In the genomic region with DNA sequence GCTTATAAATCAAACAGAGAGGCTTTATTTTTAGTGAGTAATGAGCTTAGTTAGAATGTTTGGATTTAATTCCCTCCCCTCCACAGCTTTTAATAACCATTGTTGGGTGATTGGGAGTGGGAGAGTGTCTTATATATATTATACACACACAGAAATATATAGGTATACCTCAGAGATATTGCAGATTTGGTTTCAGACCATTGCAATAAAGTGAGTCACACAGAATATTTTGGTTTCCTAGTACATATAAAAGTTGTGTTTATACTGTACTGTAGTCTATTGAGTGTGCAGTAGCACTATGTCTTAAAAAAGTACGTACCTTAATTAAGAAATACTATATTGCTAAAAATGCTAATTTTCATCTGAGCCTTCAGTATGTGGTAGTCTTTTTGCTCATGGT, we compare ENCODE assay signal across 21 cellular contexts.
"Had no signal": no experiment of that assay in that cellular context is flagged by ENCODE, and none has a peak within 500 bp of the region (broad histone marks: within the 10 kb centered on the region; RNA-seq: fewer than 3 reads in every experiment).

No MANE protein-coding gene starts in this region.

- DNase-seq: dermis blood vessel endothelial cell; effector memory CD8-positive, alpha-beta T cell; foreskin fibroblast; gastrocnemius medialis; head of caudate nucleus; natural killer cell; occipital lobe; ovary; posterior cingulate gyrus; psoas muscle; right cardiac atrium; sigmoid colon; stimulated activated CD4-positive, alpha-beta T cell treated with anti-CD3 and anti-CD28 coated beads, Interleukin-2, amount 100 ng/mL, for 24 hours; stimulated activated CD4-positive, alpha-beta T cell treated with anti-CD3 and anti-CD28 coated beads, Interleukin-4, amount 100 ng/mL, for 24 hours; stimulated activated naive CD8-positive, alpha-beta T cell treated with anti-CD3 and anti-CD28 coated beads, Interleukin-15, Interleukin-2, amounts not matched to agents 100 U/mL and 50 U/mL, for 24 hours; transverse colon; upper lobe of right lung had no signal

- ATAC-seq: effector memory CD8-positive, alpha-beta T cell; gastrocnemius medialis; left lobe of liver; natural killer cell; psoas muscle; right cardiac atrium; stimulated activated memory B cell treated with anti-CD40 and anti-IgM and Interleukin-4, amounts not matched to agents 10 μg/mL and 1 μg/mL and 100 μg/mL, for 72 hours; stimulated activated naive CD8-positive, alpha-beta T cell treated with anti-CD3 and anti-CD28 coated beads, Interleukin-15, Interleukin-2, amounts not matched to agents 100 U/mL and 50 U/mL, for 24 hours; upper lobe of right lung had no signal

- H3K27ac ChIP-seq: coronary artery, gastrocnemius medialis, ovary, psoas muscle, sigmoid colon, transverse colon, upper lobe of right lung, vagina had no signal
